23 cellular contexts compared by ENCODE assay signal in genomic region chr9:96503918-96504317, GRCh38. TPM values are rescaled to one million over a fixed set of nuclear protein-coding genes. Genes with fewer than 3 reads are reported as not detected.
DNase-seq lines count a peak whose midpoint lies in the region; ATAC-seq and TF ChIP-seq lines count a peak whose summit lies in the region.
"Had no signal": no experiment of that assay in that cellular context is flagged by ENCODE, and none has a peak within 500 bp of the region (broad histone marks: within the 10 kb centered on the region; RNA-seq: fewer than 3 reads in every experiment).

No MANE protein-coding gene starts in this region.

- TF ChIP-seq CTCF in GM23338 (conservative IDR thresholded peaks at IDR 0.05; ENCODE audit: low read depth in 2 of 2) (no peak), mucosa of descending colon (IDR thresholded peaks at IDR 0.05) (no peak)

- no peak; the same call in 2 of the 3 replicates for ATAC-seq in GM23338
- ATAC-seq in mucosa of descending colon: no peak

- H3K9me3 Mint-ChIP-seq in GM23338: no peaks in the 10 kb centered on the region
- no peaks in the 10 kb centered on the region for H3K9me3 Mint-ChIP-seq in activated naive CD4-positive, alpha-beta T cell treated with anti-CD3 and anti-CD28 coated beads for 36 hours
- H3K9me3 Mint-ChIP-seq: CD4-positive, alpha-beta T cell had no signal

- no peaks in the 10 kb centered on the region for H3K9me2 ChIP-seq in GM23338 (ENCODE audit: insufficient read depth)

- peaks cover 39% of the 10 kb centered on the region for H3K4me1 Mint-ChIP-seq in GM23338
- no peaks in the 10 kb centered on the region for H3K4me1 Mint-ChIP-seq in activated naive CD4-positive, alpha-beta T cell treated with anti-CD3 and anti-CD28 coated beads for 36 hours (ENCODE audit: low read depth)

- intact Hi-C loops in activated naive CD4-positive, alpha-beta T cell treated with anti-CD3 and anti-CD28 coated beads for 36 hours (cut with micrococcal nuclease): no loop called here
- intact Hi-C loops in mucosa of descending colon (cut with DNase I, micrococcal nuclease): no loop called here

- DNase-seq in GM23338 (ENCODE audit: low spot score): no peak
- DNase-seq in adipocyte (ENCODE audit: low read depth): no peak
- no peak for DNase-seq in substantia nigra (lab: John Stamatoyannopoulos, UW)
- DNase-seq in activated naive CD4-positive, alpha-beta T cell treated with anti-CD3 and anti-CD28 coated beads for 36 hours: no peak
- DNase-seq in mucosa of descending colon: no peak
- no peak for DNase-seq in activated gamma-delta T cell treated with Interleukin-2 at 50 U/mL for 16 hours
- no peak for DNase-seq in UCSD-AML1 (lab: John Stamatoyannopoulos, UW; ENCODE audit: unreplicated experiment)
- DNase-seq: 8988T; CD4-positive, alpha-beta T cell; COR-L47; DMS53; NCI-H1092; NCI-H1417 treated with DMSO at 0.1 percent for 48 hours; NCI-H1694 treated with DMSO at 0.1 percent for 48 hours; NCI-H2081; NCI-H226; NCI-H510A; NCI-H69; Peyer's patch; SHP77 treated with DMSO at 0.1 percent for 48 hours had no signal

- H3F3A ChIP-seq in GM23338 (replicated peaks; ENCODE audit: low read depth): 0 out of 2 replicates have a peak, but pooled peaks cover 2% of the 10 kb centered on the region

- H3K9me3 ChIP-seq in adipocyte (ENCODE audit: control insufficient read depth, low read length) (no peaks in the 10 kb centered on the region), mucosa of descending colon (no peaks in the 10 kb centered on the region)
- H3K9me3 ChIP-seq: BLaER1 treated with 17β-estradiol and CSF1 and Interleukin-3, amounts not matched to agents 10 nM and 100 nM; HAP-1; Peyer's patch had no signal

- no peak overlapping the region for H3K4me3 ChIP-seq in GM23338
- H3K4me3 ChIP-seq in adipocyte (ENCODE audit: low read length): no peak overlapping the region
- no peak overlapping the region for H3K4me3 ChIP-seq in mucosa of descending colon
- H3K4me3 ChIP-seq: BLaER1 treated with 17β-estradiol and CSF1 and Interleukin-3, amounts not matched to agents 10 nM and 100 nM; HAP-1; Peyer's patch had no signal

- H4K20me1 ChIP-seq in GM23338 (replicated peaks; ENCODE audit: insufficient read depth): no peaks in the 10 kb centered on the region
- H4K20me1 ChIP-seq: BLaER1 treated with 17β-estradiol and CSF1 and Interleukin-3, amounts not matched to agents 10 nM and 100 nM had no signal

- H2AFZ ChIP-seq in GM23338: no peak overlapping the region

- peak overlapping the region; percentile 16 for H3K9ac ChIP-seq in adipocyte (ENCODE audit: low read length)
- H3K9ac ChIP-seq: BLaER1 treated with 17β-estradiol and CSF1 and Interleukin-3, amounts not matched to agents 10 nM and 100 nM had no signal

- H3K79me2 ChIP-seq in GM23338 (replicated peaks; ENCODE audit: insufficient read depth): no peaks in the 10 kb centered on the region

- no peaks in the 10 kb centered on the region for H3K27me3 ChIP-seq in GM23338 (ENCODE audit: insufficient read depth)
- no peaks in the 10 kb centered on the region for H3K27me3 ChIP-seq in adipocyte (replicated peaks; ENCODE audit: control insufficient read depth, insufficient read depth, low read length)
- H3K27me3 ChIP-seq in layer of hippocampus (ENCODE audit: control insufficient read depth, insufficient read depth, low read length): no peaks in the 10 kb centered on the region
- H3K27me3 ChIP-seq: BLaER1 treated with 17β-estradiol and CSF1 and Interleukin-3, amounts not matched to agents 10 nM and 100 nM; Peyer's patch had no signal

- peaks cover 5% of the 10 kb centered on the region for H3K27me3 Mint-ChIP-seq in GM23338 (ENCODE audit: insufficient read depth, low read depth, poor library complexity)
- H3K27me3 Mint-ChIP-seq in activated naive CD4-positive, alpha-beta T cell treated with anti-CD3 and anti-CD28 coated beads for 36 hours (ENCODE audit: low read depth): no peaks in the 10 kb centered on the region
- H3K27me3 Mint-ChIP-seq: CD4-positive, alpha-beta T cell had no signal

- H3K27ac Mint-ChIP-seq in GM23338: peak overlapping the region; percentile 10; the same call in 1 of the 2 replicates
- no peak overlapping the region for H3K27ac Mint-ChIP-seq in activated naive CD4-positive, alpha-beta T cell treated with anti-CD3 and anti-CD28 coated beads for 36 hours
- H3K27ac Mint-ChIP-seq: CD4-positive, alpha-beta T cell had no signal

- peaks cover 12% of the 10 kb centered on the region for H3K36me3 Mint-ChIP-seq in GM23338 (ENCODE audit: low read depth)
- peaks cover 5% of the 10 kb centered on the region for H3K36me3 Mint-ChIP-seq in activated naive CD4-positive, alpha-beta T cell treated with anti-CD3 and anti-CD28 coated beads for 36 hours (ENCODE audit: low read depth)

- no peak overlapping the region for H3K4me3 Mint-ChIP-seq in GM23338
- no peak overlapping the region for H3K4me3 Mint-ChIP-seq in activated naive CD4-positive, alpha-beta T cell treated with anti-CD3 and anti-CD28 coated beads for 36 hours
- H3K4me3 Mint-ChIP-seq: CD4-positive, alpha-beta T cell had no signal

- CTCF ChIA-PET in activated naive CD4-positive, alpha-beta T cell treated with anti-CD3 and anti-CD28 coated beads for 36 hours (lab: Charles Lee): no interaction called here

- H3K4me2 ChIP-seq in GM23338: peak overlapping the region; percentile 35; the same call in 1 of the 2 replicates
- H3K4me2 ChIP-seq: BLaER1 treated with 17β-estradiol and CSF1 and Interleukin-3, amounts not matched to agents 10 nM and 100 nM had no signal

- H3K4me1 ChIP-seq in GM23338 (ENCODE audit: insufficient read depth): peaks cover 43% of the 10 kb centered on the region
- H3K4me1 ChIP-seq in adipocyte (ENCODE audit: control insufficient read depth, insufficient read depth, low read length): peaks cover 60% of the 10 kb centered on the region
- no peaks in the 10 kb centered on the region for H3K4me1 ChIP-seq in mucosa of descending colon (ENCODE audit: low read depth)
- H3K4me1 ChIP-seq: HAP-1, Peyer's patch had no signal

- peak overlapping the region; percentile 11 for H3K27ac ChIP-seq in GM23338 (ENCODE audit: low read depth)
- H3K27ac ChIP-seq in layer of hippocampus (ENCODE audit: low read depth, low read length): peak overlapping the region; percentile 84
- peak overlapping the region; percentile 96 for H3K27ac ChIP-seq in substantia nigra (ENCODE audit: low read depth, low read length, poor library complexity, severe bottlenecking)
- H3K27ac ChIP-seq: BLaER1 treated with 17β-estradiol and CSF1 and Interleukin-3, amounts not matched to agents 10 nM and 100 nM; Peyer's patch had no signal

- no peaks in the 10 kb centered on the region for H3K36me3 ChIP-seq in GM23338 (ENCODE audit: insufficient read depth)
- H3K36me3 ChIP-seq in adipocyte (ENCODE audit: control insufficient read depth, insufficient read depth, low read length, severe bottlenecking): peaks cover 25% of the 10 kb centered on the region
- no peaks in the 10 kb centered on the region for H3K36me3 ChIP-seq in mucosa of descending colon (ENCODE audit: low read depth)
- H3K36me3 ChIP-seq: BLaER1 treated with 17β-estradiol and CSF1 and Interleukin-3, amounts not matched to agents 10 nM and 100 nM; HAP-1 had no signal

TF ChIP-seq in GM23338, 12 proteins besides CTCF, POLR2A, EP300 and RAD21 (continues in another document):
- no peak for TF ChIP-seq EZH2phosphoT487 (IDR thresholded peaks at IDR 0.05; ENCODE audit: unreplicated experiment)

RNA-seq across cellular contexts. Expression of gene HABP4, which starts 53.9 kb away (rescaled TPM):
- 7.7 and 9.9 TPM in 2 replicates for total RNA-seq in GM23338 (2014; rRNA removed; shearing (Covaris generic))
- polyA plus RNA-seq in GM23338 (2016; fragmentation: Nextera tagmentation; extraction: Ambion mirVana): 8.8 and 11.1 TPM in 2 replicates
- 1 to 10 TPM; 7.3 to 7.9 TPM for total RNA-seq in activated naive CD4-positive, alpha-beta T cell treated with anti-CD3 and anti-CD28 coated beads for 36 hours
- 10 to 100 TPM in 1 of 3 donors, 1 to 10 TPM in 2; 2.5 to 14.1 (median 3.8) TPM for total RNA-seq in mucosa of descending colon

Comparison
In these comparisons a context has a peak if more than half of its experiments do, and no peak if none do; other contexts are left out.
1. H3K27ac ChIP-seq: peak in every context shown above with its lines; median percentile 96 in substantia nigra; 84 in layer of hippocampus; 11 in GM23338.